Comparison of ENCODE assay signal across 2 cellular contexts in the genomic region with DNA sequence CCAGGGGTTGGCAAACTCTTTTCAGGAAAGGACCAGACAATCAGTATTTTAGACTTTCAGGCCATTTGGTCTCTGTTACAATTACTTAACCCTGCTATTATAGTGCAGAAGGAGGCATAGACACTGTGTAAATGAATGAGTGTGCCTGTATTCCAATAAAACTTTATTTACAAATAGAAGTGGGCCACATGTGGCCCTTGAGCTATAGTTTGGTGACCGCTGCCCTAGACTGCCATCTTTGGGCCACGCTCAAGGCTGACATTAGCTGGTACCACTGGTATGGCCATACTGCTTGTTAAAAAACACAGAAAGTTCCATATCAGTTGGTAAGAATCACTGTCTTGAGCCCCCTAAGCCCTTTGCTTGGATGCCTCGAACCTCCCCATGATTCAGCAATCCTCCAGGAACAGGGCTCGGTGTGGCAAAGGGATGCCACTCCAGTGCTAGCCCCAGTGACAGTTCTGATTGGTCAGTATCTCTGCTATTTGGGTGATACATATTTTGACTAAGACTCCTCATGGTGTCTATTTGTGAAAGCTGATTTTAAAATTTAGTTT.
A peak's percentile ranks its signal among the peaks of the same experiment; 100 is the strongest.
TF ChIP-seq lines count a peak whose summit lies in the region.

No MANE protein-coding gene starts in this region.

TF ChIP-seq in A549, 52 proteins besides CTCF, POLR2A, EP300 and RAD21:
- no peak for TF ChIP-seq NPAS2 (CRISPR knock-in tag; IDR thresholded peaks at IDR 0.05; ENCODE audit: borderline replicate concordance)
- no peak for TF ChIP-seq NFE2L2 (conservative IDR thresholded peaks at IDR 0.05; ENCODE audit: low read length)
- peak; percentile 26; the same call in 1 of the 3 replicates for TF ChIP-seq SMC3 (IDR thresholded peaks at IDR 0.05)
- no peak for TF ChIP-seq HOXB13 (CRISPR knock-in tag; IDR thresholded peaks at IDR 0.05; ENCODE audit: low read depth)
- no peak for TF ChIP-seq HOXA7 (CRISPR knock-in tag; IDR thresholded peaks at IDR 0.05)

TF ChIP-seq in GM23338, 12 proteins besides CTCF, POLR2A, EP300 and RAD21:
- no peak for TF ChIP-seq JUNB (IDR thresholded peaks at IDR 0.05; ENCODE audit: unreplicated experiment)
